20 cellular contexts compared by ENCODE assay signal in the genomic region with DNA sequence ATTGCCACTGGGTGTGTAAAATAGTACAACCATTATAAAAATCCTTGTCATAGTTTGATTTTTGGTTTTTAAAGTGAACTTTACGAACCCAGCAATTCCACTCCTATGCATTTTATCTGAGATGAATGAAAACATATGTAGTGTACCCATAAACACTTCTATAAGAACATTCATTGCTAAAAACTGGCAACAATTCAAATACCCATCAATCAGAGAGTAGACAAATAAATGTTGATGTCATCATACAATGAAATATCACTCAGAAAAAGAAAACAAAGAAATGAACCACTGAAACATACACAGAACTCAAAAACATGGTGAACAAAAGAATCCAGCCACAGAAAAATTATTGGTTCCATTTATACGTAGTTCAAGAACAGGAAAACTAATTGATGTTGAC.
"Had no signal": no experiment of that assay in that cellular context is flagged by ENCODE, and none has a peak within 500 bp of the region (broad histone marks: within the 10 kb centered on the region; RNA-seq: fewer than 3 reads in every experiment).

No MANE protein-coding gene starts in this region.

- H3K27me3 ChIP-seq: ascending aorta, cardiac muscle cell, left lung, tibial artery, uterus had no signal

- DNase-seq: activated CD4-positive, alpha-beta T cell treated with anti-CD3 and anti-CD28 coated beads, Interleukin-2, amount 50 U/mL, for 1 hour; activated CD4-positive, CD25-positive, alpha-beta regulatory T cell treated with anti-CD3 and anti-CD28 coated beads, Interleukin-2, amount 50 U/mL, for 72 hours; activated gamma-delta T cell; activated T-cell treated with anti-CD3 and anti-CD28 coated beads, Interleukin-2, amount 50 U/mL, for 72 hours; effector memory CD8-positive, alpha-beta T cell; foreskin melanocyte; left lung; midbrain; occipital lobe; stimulated activated naive CD8-positive, alpha-beta T cell treated with anti-CD3 and anti-CD28 coated beads, Interleukin-15, Interleukin-2, amounts not matched to agents 100 U/mL and 50 U/mL, for 24 hours; substantia nigra; T-helper 17 cell; tibial artery; uterus had no signal

- H3K27me3 Mint-ChIP-seq: activated naive CD4-positive, alpha-beta T cell treated with anti-CD3 and anti-CD28 coated beads, Interleukin-2, amount 50 U/mL, for 24 hours; effector memory CD8-positive, alpha-beta T cell; progenitor cell of endocrine pancreas; T-helper 17 cell had no signal

- H3K9me3 ChIP-seq: ascending aorta, uterus had no signal

- H3K4me1 Mint-ChIP-seq: activated naive CD4-positive, alpha-beta T cell treated with anti-CD3 and anti-CD28 coated beads, Interleukin-2, amount 50 U/mL, for 24 hours; nephron had no signal

- ATAC-seq: activated T-cell treated with anti-CD3 and anti-CD28 coated beads, Interleukin-2, amount 50 U/mL, for 72 hours; effector memory CD8-positive, alpha-beta T cell; left lung; stimulated activated naive CD8-positive, alpha-beta T cell treated with anti-CD3 and anti-CD28 coated beads, Interleukin-15, Interleukin-2, amounts not matched to agents 100 U/mL and 50 U/mL, for 24 hours; T-helper 17 cell had no signal

- H3K27ac Mint-ChIP-seq: activated naive CD4-positive, alpha-beta T cell treated with anti-CD3 and anti-CD28 coated beads, Interleukin-2, amount 50 U/mL, for 24 hours; activated T-cell treated with anti-CD3 and anti-CD28 coated beads, Interleukin-2, amount 50 U/mL, for 72 hours; effector memory CD8-positive, alpha-beta T cell; nephron; progenitor cell of endocrine pancreas; T-helper 17 cell had no signal

- H3K36me3 ChIP-seq: ascending aorta, cardiac muscle cell, left lung, uterus had no signal

- H3K4me1 ChIP-seq: ascending aorta, left lung, tibial artery, uterus had no signal

- H3K4me3 ChIP-seq: ascending aorta, cardiac muscle cell, left lung, skin epidermis, tibial artery, uterus had no signal

- H3K4me3 Mint-ChIP-seq: activated naive CD4-positive, alpha-beta T cell treated with anti-CD3 and anti-CD28 coated beads, Interleukin-2, amount 50 U/mL, for 24 hours; effector memory CD8-positive, alpha-beta T cell; nephron; T-helper 17 cell had no signal

- H3K27ac ChIP-seq: ascending aorta, cardiac muscle cell, left lung, skin epidermis, tibial artery, uterus had no signal
